In genomic region chr7:30572212-30572839, GRCh38 we compare ENCODE assay signal across 19 cellular contexts. TPM values are rescaled to one million over a fixed set of nuclear protein-coding genes. Genes with fewer than 3 reads are reported as not detected.
DNase-seq lines count a peak whose midpoint lies in the region; ATAC-seq, FAIRE-seq and TF ChIP-seq lines count a peak whose summit lies in the region.
"Had no signal": no experiment of that assay in that cellular context is flagged by ENCODE, and none has a peak within 500 bp of the region (broad histone marks: within the 10 kb centered on the region; RNA-seq: fewer than 3 reads in every experiment).

No MANE protein-coding gene starts in this region.

- no peak for TF ChIP-seq POLR2A in K562 (conservative IDR thresholded peaks at IDR 0.05)

- no peak for TF ChIP-seq RAD21 in K562 (CRISPR knock-in tag; conservative IDR thresholded peaks at IDR 0.05 in 1 of 2, IDR thresholded peaks at IDR 0.05 in 1 of 2)

- FAIRE-seq in K562 (lab: Jason Lieb, UNC) = peak; percentile 70

- WGBS in K562 (ENCODE audit: insufficient coverage, low coverage, missing lambda C conversion rate) = 41% methylated on average over 5 of the region's 5 CpGs

- no peaks in the 10 kb centered on the region for H3K79me2 ChIP-seq in K562 (ENCODE audit: control insufficient read depth, insufficient read depth, low read length)

- no peaks in the 10 kb centered on the region for H3K27me3 ChIP-seq in K562 (ENCODE audit: control insufficient read depth in 2 of 2, insufficient read depth in 2 of 2, low read length in 2 of 2)
- H3K27me3 ChIP-seq in upper lobe of right lung = no peaks in the 10 kb centered on the region
- H3K27me3 ChIP-seq: BLaER1 had no signal

- peaks cover 13% of the 10 kb centered on the region for H3K9me3 Mint-ChIP-seq in activated CD4-positive, alpha-beta T cell treated with anti-CD3 and anti-CD28 coated beads, Interleukin-2, amount 10 ng/mL, durations not matched to agents 24 days and 14 days
- H3K9me3 Mint-ChIP-seq in activated CD4-positive, alpha-beta T cell treated with anti-CD3 and anti-CD28 coated beads for 36 hours (ENCODE audit: low read depth) = peaks cover 8% of the 10 kb centered on the region

- H3K4me1 ChIP-seq in K562 (replicated peaks in 1 of 2; ENCODE audit: control insufficient read depth in 2 of 2, insufficient read depth in 2 of 2, low read length in 2 of 2) = no peaks in the 10 kb centered on the region
- no peaks in the 10 kb centered on the region for H3K4me1 ChIP-seq in upper lobe of right lung
- H3K4me1 ChIP-seq: BLaER1 had no signal

- BruUV-seq in K562 (replicated peaks; lab: Mats Ljungman, UMichigan) = no TSS peak

- peaks cover 53% of the 10 kb centered on the region for H3K36me3 Mint-ChIP-seq in activated CD4-positive, alpha-beta T cell treated with anti-CD3 and anti-CD28 coated beads, Interleukin-2, amount 10 ng/mL, durations not matched to agents 24 days and 14 days (ENCODE audit: low read depth)
- peaks cover 35% of the 10 kb centered on the region for H3K36me3 Mint-ChIP-seq in activated CD4-positive, alpha-beta T cell treated with anti-CD3 and anti-CD28 coated beads for 36 hours (ENCODE audit: low read depth)

- H3K27ac ChIP-seq in K562 (ENCODE audit: extremely low read depth, low read depth, low read length) = no peak overlapping the region
- H3K27ac ChIP-seq in upper lobe of right lung = no peak overlapping the region
- H3K27ac ChIP-seq: BLaER1 had no signal

- H3K4me3 Mint-ChIP-seq in activated CD4-positive, alpha-beta T cell treated with anti-CD3 and anti-CD28 coated beads, Interleukin-2, amount 10 ng/mL, durations not matched to agents 24 days and 14 days = no peak overlapping the region
- H3K4me3 Mint-ChIP-seq in activated CD4-positive, alpha-beta T cell treated with anti-CD3 and anti-CD28 coated beads for 36 hours = no peak overlapping the region
- H3K4me3 Mint-ChIP-seq: CD4-positive, alpha-beta memory T cell had no signal

- no peak overlapping the region for H3K4me2 ChIP-seq in K562 (ENCODE audit: insufficient read depth, low read length)
- H3K4me2 ChIP-seq: BLaER1, SK-N-SH had no signal

- ATAC-seq in activated CD4-positive, alpha-beta T cell treated with anti-CD3 and anti-CD28 coated beads for 36 hours = no peak
- peak; percentile 85 for ATAC-seq in K562
- ATAC-seq in upper lobe of right lung = peak; percentile 51
- ATAC-seq in HG03469 (IDR thresholded peaks at IDR 0.05; ENCODE audit: unreplicated experiment) = no peak

- H4K20me1 ChIP-seq in K562 (replicated peaks; ENCODE audit: control insufficient read depth, insufficient read depth, low read length) = no peaks in the 10 kb centered on the region
- H4K20me1 ChIP-seq: BLaER1 had no signal

- H2AFZ ChIP-seq in K562 (ENCODE audit: low read depth, low read length) = no peak overlapping the region

- H3K27ac Mint-ChIP-seq in activated CD4-positive, alpha-beta T cell treated with anti-CD3 and anti-CD28 coated beads, Interleukin-2, amount 10 ng/mL, durations not matched to agents 24 days and 14 days = peak overlapping the region; percentile 37
- H3K27ac Mint-ChIP-seq in activated CD4-positive, alpha-beta T cell treated with anti-CD3 and anti-CD28 coated beads for 36 hours = no peak overlapping the region

- intact Hi-C loops in activated CD4-positive, alpha-beta T cell treated with anti-CD3 and anti-CD28 coated beads, Interleukin-2, amount 10 ng/mL, durations not matched to agents 24 days and 14 days (cut with micrococcal nuclease) = no loop called here
- intact Hi-C loops in activated CD4-positive, alpha-beta T cell treated with anti-CD3 and anti-CD28 coated beads for 36 hours (cut with DNase I, micrococcal nuclease) = no loop called here
- intact Hi-C loops in K562 (cut with micrococcal nuclease) = no loop called here
- intact Hi-C loops in upper lobe of right lung (cut with DNase I) = no loop called here

- H3K36me3 ChIP-seq in K562 (ENCODE audit: control insufficient read depth, insufficient read depth, low read length) = peaks cover 5% of the 10 kb centered on the region; the same call in 1 of the 3 replicates
- H3K36me3 ChIP-seq in upper lobe of right lung = peaks cover 25% of the 10 kb centered on the region

- H3K9me3 ChIP-seq in K562 (replicated peaks; ENCODE audit: control insufficient read depth, insufficient read depth, low read depth, low read length) = peaks cover 4% of the 10 kb centered on the region; the same call in 1 of the 2 replicates
- no peaks in the 10 kb centered on the region for H3K9me3 ChIP-seq in upper lobe of right lung

- TF ChIP-seq CTCF in K562 (IDR thresholded peaks at IDR 0.05 in 2 of 3, conservative IDR thresholded peaks at IDR 0.05 in 1 of 3; ENCODE audit: insufficient read depth in 2 of 3, low read depth in 1 of 3, low read length in 3 of 3) (no peak), fibroblast of pulmonary artery (IDR thresholded peaks at IDR 0.05; ENCODE audit: low read length, missing control alignments) (no peak), upper lobe of right lung (IDR thresholded peaks at IDR 0.05) (no peak)

- H3K4me1 Mint-ChIP-seq in activated CD4-positive, alpha-beta T cell treated with anti-CD3 and anti-CD28 coated beads, Interleukin-2, amount 10 ng/mL, durations not matched to agents 24 days and 14 days = peaks cover 2% of the 10 kb centered on the region
- peaks cover 2% of the 10 kb centered on the region for H3K4me1 Mint-ChIP-seq in activated CD4-positive, alpha-beta T cell treated with anti-CD3 and anti-CD28 coated beads for 36 hours

- H3K27me3 Mint-ChIP-seq in activated CD4-positive, alpha-beta T cell treated with anti-CD3 and anti-CD28 coated beads, Interleukin-2, amount 10 ng/mL, durations not matched to agents 24 days and 14 days = no peaks in the 10 kb centered on the region
- no peaks in the 10 kb centered on the region for H3K27me3 Mint-ChIP-seq in activated CD4-positive, alpha-beta T cell treated with anti-CD3 and anti-CD28 coated beads for 36 hours
- H3K27me3 Mint-ChIP-seq: CD4-positive, alpha-beta memory T cell had no signal

- H3K9me1 ChIP-seq in K562 (ENCODE audit: control insufficient read depth, insufficient read depth, low read length) = no peaks in the 10 kb centered on the region

- in situ Hi-C loops in K562 (cut with MboI) = no loop called here

- peak; percentile 53 for DNase-seq in activated CD4-positive, alpha-beta T cell treated with anti-CD3 and anti-CD28 coated beads, Interleukin-2, amount 10 ng/mL, durations not matched to agents 24 days and 14 days
- DNase-seq in activated CD4-positive, alpha-beta T cell treated with anti-CD3 and anti-CD28 coated beads for 36 hours = no peak
- DNase-seq in K562 (ENCODE audit: extremely low read depth in 1 of 4, low spot score in 3 of 4) (peak in 1 of 4 experiments; percentile 25), fibroblast of pulmonary artery (ENCODE audit: low read depth) (peak; percentile 14), upper lobe of right lung (no peak), DMS114 treated with DMSO at 0.1 percent for 48 hours (lab: John Stamatoyannopoulos, UW; ENCODE audit: unreplicated experiment) (no peak), NCI-H2196 treated with DMSO at 0.1 percent for 48 hours (lab: John Stamatoyannopoulos, UW; ENCODE audit: unreplicated experiment) (no peak)
- DNase-seq: Calu3; CD4-positive, alpha-beta memory T cell; DMS79 treated with DMSO at 0.1 percent for 48 hours; NCI-H1092 treated with DMSO at 0.1 percent for 48 hours; NCI-H146; NCI-H2029 treated with DMSO at 0.1 percent for 48 hours; NCI-H2171 treated with DMSO at 0.1 percent for 48 hours; NCI-H774; SHP77; SK-N-SH had no signal

- H3K4me3 ChIP-seq in K562 (no peak overlapping the region), fibroblast of pulmonary artery (replicated peaks; ENCODE audit: low read depth, low read length) (no peak overlapping the region), upper lobe of right lung (no peak overlapping the region)
- H3K4me3 ChIP-seq: BLaER1 had no signal

- no peak for TF ChIP-seq EP300 in K562 (IDR thresholded peaks at IDR 0.05; ENCODE audit: low read length)

- CTCF ChIA-PET in activated CD4-positive, alpha-beta T cell treated with anti-CD3 and anti-CD28 coated beads for 36 hours (lab: Charles Lee) = interaction anchor here (2.3 kb wide), 1 partner anchor 8 kb away, joined by 7 read pairs; no protein-coding TSS in a partner anchor
- CTCF ChIA-PET in K562 (lab: Yijun Ruan, JAX; ENCODE audit: low intra/inter-chr PET ratio) = interaction anchor here (0.6 kb wide), 1 partner anchor 863 kb away, joined by 3 read pairs; no protein-coding TSS in a partner anchor

- no peak overlapping the region for H3K9ac ChIP-seq in K562 (ENCODE audit: insufficient read depth in 1 of 2, low read depth in 2 of 2, low read length in 2 of 2)
- H3K9ac ChIP-seq: BLaER1, SK-N-SH had no signal

- POLR2A ChIA-PET in activated CD4-positive, alpha-beta T cell treated with anti-CD3 and anti-CD28 coated beads for 36 hours (lab: Charles Lee) = no interaction called here
- POLR2A ChIA-PET in K562 (lab: Yijun Ruan, JAX) = no interaction called here

TF ChIP-seq in K562, 482 proteins besides CTCF, POLR2A, EP300 and RAD21 (continues in another document):
- TF ChIP-seq ZNF197 (CRISPR knock-in tag; IDR thresholded peaks at IDR 0.05; ENCODE audit: low read depth) (no peak), CXXC5 (CRISPR knock-in tag; IDR thresholded peaks at IDR 0.05) (no peak), FOS (IDR thresholded peaks at IDR 0.05; ENCODE audit: extremely low read depth, insufficient read length) (no peak), ZNF274 (IDR thresholded peaks at IDR 0.05; ENCODE audit: borderline replicate concordance, low read depth, low read length) (no peak)

RNA-seq across cellular contexts. Expression of gene GARS1, which starts 22.4 kb away (rescaled TPM):
- 261 and 262 TPM in 2 replicates for total RNA-seq in activated CD4-positive, alpha-beta T cell treated with anti-CD3 and anti-CD28 coated beads, Interleukin-2, amount 10 ng/mL, durations not matched to agents 24 days and 14 days
- total RNA-seq in activated CD4-positive, alpha-beta T cell treated with anti-CD3 and anti-CD28 coated beads for 36 hours = 100 to 1,000 TPM; 391 to 439 TPM
- total RNA-seq in K562 (2011; cell fraction: chromatin; rRNA removed; ENCODE audit: low replicate concordance) = 222 and 446 TPM in 2 replicates
- 158 and 190 TPM in 2 replicates for total RNA-seq in K562 (2011; cell fraction: nucleolus; rRNA removed)
- total RNA-seq in K562 (2011; cell fraction: nucleoplasm; rRNA removed) = 225 and 258 TPM in 2 replicates
- total RNA-seq in K562 (2014; rRNA removed) (142 and 196 TPM in 2 replicates), K562 (2014; rRNA removed; fragmentation: Illumina TruSeq; extraction: Trizol) (272 and 300 TPM in 2 replicates), K562 (2015; rRNA removed; fragmentation: Illumina TruSeq; extraction: Trizol) (147 TPM in 2 replicates), K562 (2021) (270 and 312 TPM in 2 replicates), upper lobe of right lung (68.4 TPM)
- polyA plus RNA-seq in K562 (2011; rRNA removed) (391 and 636 TPM in 2 replicates), K562 (2014; fragmentation: Illumina TruSeq; extraction: Trizol) (650 and 769 TPM in 2 replicates), K562 (2014; fragmentation: Nextera tagmentation; extraction: Ambion mirVana) (100 to 1,000 TPM; 205 to 227 TPM), K562 (2014; rRNA removed) (234 and 319 TPM in 2 replicates)
- 349 and 578 TPM in 2 replicates for polyA plus RNA-seq in K562 (2011; cell fraction: cytosol; rRNA removed)
- polyA plus RNA-seq in K562 (2011; cell fraction: nucleus; rRNA removed) = 440 and 547 TPM in 2 replicates
- polyA plus RNA-seq in K562 (2012) = 138 and 517 TPM in 2 replicates
- polyA minus RNA-seq in K562 (2011; rRNA and poly(A)+ RNA removed) = 421 and 586 TPM in 2 replicates
- polyA minus RNA-seq in K562 (2011; cell fraction: cytosol; rRNA and poly(A)+ RNA removed) = 264 and 340 TPM in 2 replicates
- 178 and 266 TPM in 2 replicates for polyA minus RNA-seq in K562 (2011; cell fraction: nucleus; rRNA and poly(A)+ RNA removed)

Comparison
In these comparisons a context has a peak if more than half of its experiments do, and no peak if none do; other contexts are left out.
1. DNase-seq: peak in activated CD4-positive, alpha-beta T cell treated with anti-CD3 and anti-CD28 coated beads, Interleukin-2, amount 10 ng/mL, durations not matched to agents 24 days and 14 days (single experiment) and fibroblast of pulmonary artery (single experiment); none in activated CD4-positive, alpha-beta T cell treated with anti-CD3 and anti-CD28 coated beads for 36 hours (single experiment), upper lobe of right lung (single experiment), DMS114 treated with DMSO at 0.1 percent for 48 hours (single experiment) and NCI-H2196 treated with DMSO at 0.1 percent for 48 hours (single experiment).
2. ATAC-seq: peak in K562 (single experiment) and upper lobe of right lung (single experiment); none in activated CD4-positive, alpha-beta T cell treated with anti-CD3 and anti-CD28 coated beads for 36 hours (single experiment) and HG03469 (single experiment).